Comparison of ENCODE assay signal across 17 cellular contexts in genomic region chr11:122705396-122705795, GRCh38. TPM values are rescaled to one million over a fixed set of nuclear protein-coding genes. Genes with fewer than 3 reads are reported as not detected.
DNase-seq lines count a peak whose midpoint lies in the region; ATAC-seq and TF ChIP-seq lines count a peak whose summit lies in the region.
"Had no signal": no experiment of that assay in that cellular context is flagged by ENCODE, and none has a peak within 500 bp of the region (broad histone marks: within the 10 kb centered on the region; RNA-seq: fewer than 3 reads in every experiment).

No MANE protein-coding gene starts in this region.

- H3K36me3 Mint-ChIP-seq in immature natural killer cell = peaks cover 0 to 17% (median 11%) of the 10 kb centered on the region in 3 donors

- H3K9me3 ChIP-seq in BLaER1 treated with 17β-estradiol and CSF1 and Interleukin-3, amounts not matched to agents 10 nM and 100 nM (replicated peaks in 1 of 11) = peaks cover 0 to 5% (median 0%) of the 10 kb centered on the region in 11 experiments; a peak in 2 of 22 replicates
- H3K9me3 ChIP-seq in PC-3 (ENCODE audit: low read length) (no peaks in the 10 kb centered on the region), right cardiac atrium (ENCODE audit: control insufficient read depth, low read length) (no peaks in the 10 kb centered on the region)
- H3K9me3 ChIP-seq: BE2C had no signal

- H3K79me2 ChIP-seq in ACC112 (ENCODE audit: control insufficient read depth, insufficient read depth, low read length, unreplicated experiment) (peaks cover 29% of the 10 kb centered on the region), PC-3 (ENCODE audit: low read length) (peaks cover 52% of the 10 kb centered on the region)

- H3K27ac ChIP-seq in ACC112 (ENCODE audit: low read depth, low read length) (peak overlapping the region; percentile 93), PC-3 (ENCODE audit: low read length) (0 out of 2 replicates have a peak overlapping the region, but pooled peaks have one; percentile 63), right cardiac atrium (ENCODE audit: low read length) (no peak overlapping the region)
- H3K27ac ChIP-seq in BLaER1 treated with 17β-estradiol and CSF1 and Interleukin-3, amounts not matched to agents 10 nM and 100 nM = peak overlapping the region; percentile 47 to 99 (median 97); a peak in 21 of 22 replicates

- intact Hi-C loops in PC-3 (cut with micrococcal nuclease) (loop anchor here (5.0 kb wide), 2 partner anchors 48 to 73 kb away; partner anchors contain the start of gene UBASH3B), right cardiac atrium (cut with DNase I) (no loop called here)

- no TSS peak for BruUV-seq in PC-3 (replicated peaks; lab: Mats Ljungman, UMichigan)

- peaks cover 40% of the 10 kb centered on the region for H3K4me1 ChIP-seq in ACC112 (ENCODE audit: control insufficient read depth, insufficient read depth, low read length, unreplicated experiment)
- peaks cover 99 to 100% (median 100%) of the 10 kb centered on the region in 10 experiments for H3K4me1 ChIP-seq in BLaER1 treated with 17β-estradiol and CSF1 and Interleukin-3, amounts not matched to agents 10 nM and 100 nM
- peaks cover 53% of the 10 kb centered on the region for H3K4me1 ChIP-seq in PC-3 (ENCODE audit: insufficient read depth, low read length)
- H3K4me1 ChIP-seq in right cardiac atrium (ENCODE audit: control insufficient read depth, insufficient read depth, low read length) = no peaks in the 10 kb centered on the region
- H3K4me1 ChIP-seq: BE2C had no signal

- peaks cover 1 to 4% (median 2%) of the 10 kb centered on the region in 3 donors for H3K27me3 Mint-ChIP-seq in immature natural killer cell (ENCODE audit: low read depth in 3 of 3)

- POLR2A ChIA-PET in PC-3 (lab: Charles Lee; ENCODE audit: unreplicated experiment) = no interaction called here

- peak overlapping the region in 10 of 11 experiments; percentile 4 to 73 (median 55); a peak in 17 of 22 replicates for H3K9ac ChIP-seq in BLaER1 treated with 17β-estradiol and CSF1 and Interleukin-3, amounts not matched to agents 10 nM and 100 nM
- no peak overlapping the region for H3K9ac ChIP-seq in PC-3 (ENCODE audit: low read length)

- H3F3A ChIP-seq in PC-3 (ENCODE audit: low read length, unreplicated experiment) = peaks cover 5% of the 10 kb centered on the region

- H3K9me2 ChIP-seq in PC-3 (replicated peaks; ENCODE audit: low read length) = no peaks in the 10 kb centered on the region

- H3K27me3 ChIP-seq in ACC112 (ENCODE audit: insufficient read depth, low read length) (no peaks in the 10 kb centered on the region), PC-3 (ENCODE audit: low read length) (no peaks in the 10 kb centered on the region), right cardiac atrium (ENCODE audit: control insufficient read depth, insufficient read depth) (no peaks in the 10 kb centered on the region)
- H3K27me3 ChIP-seq in BLaER1 treated with 17β-estradiol and CSF1 and Interleukin-3, amounts not matched to agents 10 nM and 100 nM = no peaks in the 10 kb centered on the region

- ATAC-seq in PC-3 = no peak
- ATAC-seq in right cardiac atrium = no peak

- no peaks in the 10 kb centered on the region for H3K9me3 Mint-ChIP-seq in immature natural killer cell

- no peak for TF ChIP-seq CTCF in PC-3 (conservative IDR thresholded peaks at IDR 0.05; ENCODE audit: low read depth, low read length)

- 96% methylated on average over 7 of the region's 7 CpGs for WGBS in right cardiac atrium

- H3K4me3 ChIP-seq in ACC112 (ENCODE audit: low read depth, low read length) (no peak overlapping the region), PC-3 (ENCODE audit: low read length) (no peak overlapping the region), right cardiac atrium (ENCODE audit: low read length) (no peak overlapping the region)
- no peak overlapping the region for H3K4me3 ChIP-seq in BLaER1 treated with 17β-estradiol and CSF1 and Interleukin-3, amounts not matched to agents 10 nM and 100 nM

- H3K4me3 Mint-ChIP-seq in immature natural killer cell = peak overlapping the region in 1 of 5 donors; percentile 47

- CTCF ChIA-PET in PC-3 (lab: Charles Lee) = no interaction called here

- no peaks in the 10 kb centered on the region for H4K20me1 ChIP-seq in BLaER1 treated with 17β-estradiol and CSF1 and Interleukin-3, amounts not matched to agents 10 nM and 100 nM
- H4K20me1 ChIP-seq in PC-3 (ENCODE audit: low read length) = no peaks in the 10 kb centered on the region

- no peak for DNase-seq in PC-3
- DNase-seq in immature natural killer cell = no peak
- DNase-seq in CD1c-positive myeloid dendritic cell (ENCODE audit: extremely low spot score) = no peak
- DNase-seq in right cardiac atrium = no peak
- no peak for DNase-seq in NOMO-1 treated with DMSO at 0.1 percent for 48 hours (lab: John Stamatoyannopoulos, UW; ENCODE audit: unreplicated experiment)
- no peak for DNase-seq in NCI-H2196 treated with DMSO at 0.1 percent for 48 hours (lab: John Stamatoyannopoulos, UW; ENCODE audit: unreplicated experiment)
- DNase-seq: BE2C; DMS153; H7; NCI-H1048; NCI-H146; NCI-H2081 treated with DMSO at 0.1 percent for 48 hours; NCI-H226; NCI-H69; NK-92 treated with Interleukin-12 subunit alpha and Interleukin-12 subunit beta, amount 100 ng/mL, for 24 hours had no signal

- H3K4me2 ChIP-seq in BLaER1 treated with 17β-estradiol and CSF1 and Interleukin-3, amounts not matched to agents 10 nM and 100 nM = peak overlapping the region; percentile 62 to 93 (median 85)
- H3K4me2 ChIP-seq in PC-3 (ENCODE audit: low read length) = no peak overlapping the region

- no peaks in the 10 kb centered on the region for H3K36me3 ChIP-seq in ACC112 (ENCODE audit: insufficient read depth, low read length)
- H3K36me3 ChIP-seq in BLaER1 treated with 17β-estradiol and CSF1 and Interleukin-3, amounts not matched to agents 10 nM and 100 nM = peaks cover 7 to 99% (median 65%) of the 10 kb centered on the region in 11 experiments; a peak in 19 of 22 replicates
- H3K36me3 ChIP-seq in PC-3 (ENCODE audit: low read depth, low read length) = no peaks in the 10 kb centered on the region
- H3K36me3 ChIP-seq: BE2C had no signal

- H3K27ac Mint-ChIP-seq in immature natural killer cell = peak overlapping the region in 4 of 6 donors; percentile 17 to 77 (median 52)

- H2AFZ ChIP-seq in ACC112 (ENCODE audit: low read length, unreplicated experiment) (no peak overlapping the region), PC-3 (ENCODE audit: low read length) (no peak overlapping the region)

- peaks cover 21 to 67% of the 10 kb centered on the region in 2 donors for H3K4me1 Mint-ChIP-seq in immature natural killer cell

RNA-seq across cellular contexts. Expression of gene UBASH3B, which starts 49.9 kb away (rescaled TPM):
- total RNA-seq in PC-3 (2014; rRNA removed) (148 and 178 TPM in 2 replicates), right cardiac atrium (1 to 10 TPM; 1.5 to 2.5 (median 1.6) TPM)
- polyA plus RNA-seq in immature natural killer cell (10 to 100 TPM in 1 of 3 donors, 1 to 10 TPM in 2; 7.5 to 17.5 (median 9.6) TPM), right cardiac atrium (0.34 TPM)

Comparison
In these comparisons a context has a peak if more than half of its experiments do, and no peak if none do; other contexts are left out.
1. RNA of gene UBASH3B, which starts 49.9 kb away (total RNA-seq): 148 to 178 TPM in PC-3; 1.5 to 2.5 TPM in right cardiac atrium; every median in the first group is over 10 times any median in the second.